ENCODE assay signal across 8 cellular contexts in the genomic region with DNA sequence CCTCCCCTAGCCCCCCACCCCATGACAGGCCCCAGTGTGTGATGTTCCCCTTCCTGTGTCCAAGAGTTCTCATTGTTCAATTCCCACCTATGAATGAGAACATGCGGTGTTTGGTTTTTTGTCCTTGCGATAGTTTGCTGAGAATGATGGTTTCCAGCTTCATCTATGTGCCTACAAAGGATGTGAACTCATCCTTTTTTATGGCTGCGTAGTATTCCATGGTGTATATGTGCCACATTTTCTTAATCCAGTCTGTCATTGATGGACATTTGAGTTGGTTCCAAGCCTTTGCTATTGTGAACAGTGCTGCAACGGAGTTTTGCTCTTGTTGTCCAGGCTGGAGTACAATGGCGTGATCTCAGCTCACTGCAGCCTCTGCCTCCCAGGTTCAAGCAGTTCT. TPM values are rescaled to one million over a fixed set of nuclear protein-coding genes. Genes with fewer than 3 reads are reported as not detected.
"Had no signal": no experiment of that assay in that cellular context is flagged by ENCODE, and none has a peak within 500 bp of the region (broad histone marks: within the 10 kb centered on the region; RNA-seq: fewer than 3 reads in every experiment).

No MANE protein-coding gene starts in this region.

RNA-seq across cellular contexts. Expression of gene SHOX2, which starts 16.5 kb away (rescaled TPM):
- total RNA-seq: kidney epithelial cell; left lobe of liver; liver; lung microvascular endothelial cell; mononuclear cell; mucosa of gallbladder; naive thymus-derived CD4-positive, alpha-beta T cell had no signal
- polyA plus RNA-seq: immature natural killer cell; liver; naive thymus-derived CD4-positive, alpha-beta T cell had no signal
